Comparison of ENCODE assay signal across 12 cellular contexts in the genomic region with DNA sequence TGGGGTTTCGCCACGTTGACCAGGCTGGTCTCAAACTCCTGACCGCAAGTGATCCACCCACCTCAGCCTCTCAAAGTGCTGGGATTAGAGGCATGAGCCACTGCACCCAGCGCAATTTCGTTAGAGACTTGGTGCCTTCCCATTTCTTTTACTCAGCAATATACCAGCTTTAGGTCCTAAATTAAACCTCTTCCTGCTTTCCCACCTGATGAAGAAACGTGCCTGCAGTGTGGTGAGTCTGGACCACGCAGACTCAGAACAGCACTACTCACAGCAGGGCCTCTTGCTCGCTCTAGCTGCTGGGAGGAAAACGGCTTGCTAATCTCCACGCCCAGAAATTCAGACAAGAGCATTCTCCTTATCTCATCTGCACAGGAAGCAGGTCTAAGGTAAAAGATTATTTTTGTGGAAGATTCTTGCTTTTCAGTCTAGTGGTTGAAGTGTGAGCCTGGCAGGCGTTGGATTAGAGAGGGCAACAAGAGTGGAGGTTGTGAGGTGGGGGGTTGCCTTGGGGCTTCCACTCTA. TPM values are rescaled to one million over a fixed set of nuclear protein-coding genes. Genes with fewer than 3 reads are reported as not detected.
A peak's percentile ranks its signal among the peaks of the same experiment; 100 is the strongest.
DNase-seq lines count a peak whose midpoint lies in the region; ATAC-seq and TF ChIP-seq lines count a peak whose summit lies in the region.
"Had no signal": no experiment of that assay in that cellular context is flagged by ENCODE, and none has a peak within 500 bp of the region (broad histone marks: within the 10 kb centered on the region; RNA-seq: fewer than 3 reads in every experiment).

A gene (plus strand): TSS at position 248 of the 525 bp plus-strand sequence. CDS start 25,346 bp downstream, outside the sequence.

- H3K27ac Mint-ChIP-seq in activated CD4-positive, alpha-beta T cell treated with anti-CD3 and anti-CD28 coated beads for 36 hours = peak within 1 kb of the TSS; percentile 84

- CTCF ChIA-PET in activated CD4-positive, alpha-beta T cell treated with anti-CD3 and anti-CD28 coated beads for 36 hours (lab: Charles Lee) = interaction anchor here (0.7 to 1.4 kb wide), 3 partner anchors 8 to 32 kb away, joined by 3 read pairs; no protein-coding TSS in a partner anchor

- DNase-seq in KG1 (lab: John Stamatoyannopoulos, UW) = peak; percentile 92
- DNase-seq in activated CD4-positive, alpha-beta T cell treated with anti-CD3 and anti-CD28 coated beads for 36 hours = peak; percentile 66
- peak in 2 of 3 donors; percentile 5 to 14 for DNase-seq in effector memory CD4-positive, alpha-beta T cell
- peak; percentile 18 for DNase-seq in stimulated activated CD4-positive, alpha-beta T cell treated with anti-CD3 and anti-CD28 coated beads, Interleukin-4, amount 100 ng/mL, for 1 hour
- DNase-seq in DMS114 treated with DMSO at 0.1 percent for 48 hours (lab: John Stamatoyannopoulos, UW; ENCODE audit: unreplicated experiment) = no peak
- DNase-seq in BE2C = no peak
- no peak for DNase-seq in cerebellar cortex (ENCODE audit: low spot score)
- DNase-seq: adrenal gland, heart left ventricle had no signal

- no peaks in the 10 kb centered on the region for H3K9me3 Mint-ChIP-seq in activated CD4-positive, alpha-beta T cell treated with anti-CD3 and anti-CD28 coated beads for 36 hours (ENCODE audit: low read depth)

- POLR2A ChIA-PET in activated CD4-positive, alpha-beta T cell treated with anti-CD3 and anti-CD28 coated beads for 36 hours (lab: Charles Lee) = no interaction called here

- TF ChIP-seq CTCF in BE2C (IDR thresholded peaks at IDR 0.05; ENCODE audit: low read depth, low read length) = no peak

- intact Hi-C loops in activated CD4-positive, alpha-beta T cell treated with anti-CD3 and anti-CD28 coated beads for 36 hours (cut with DNase I, micrococcal nuclease) = no loop called here

- no peaks in the 10 kb centered on the region for H3K36me3 ChIP-seq in effector memory CD4-positive, alpha-beta T cell (ENCODE audit: control insufficient read depth, insufficient read depth, low read length)
- no peaks in the 10 kb centered on the region for H3K36me3 ChIP-seq in BE2C
- H3K36me3 ChIP-seq: adrenal gland, heart left ventricle, thoracic aorta had no signal

- peak within 1 kb of the TSS; percentile 20 for H3K4me3 ChIP-seq in effector memory CD4-positive, alpha-beta T cell (ENCODE audit: insufficient read depth, low read depth, low read length, poor library complexity, severe bottlenecking)
- H3K4me3 ChIP-seq in BE2C (ENCODE audit: low read depth, low read length) = no peak within 1 kb of the TSS
- H3K4me3 ChIP-seq: adrenal gland, thoracic aorta had no signal

- H3K27ac ChIP-seq in effector memory CD4-positive, alpha-beta T cell (ENCODE audit: insufficient read depth, low read length, poor library complexity, severe bottlenecking) = peak within 1 kb of the TSS; percentile 44
- H3K27ac ChIP-seq: parathyroid adenoma, thoracic aorta had no signal

- peak; percentile 94 for ATAC-seq in activated CD4-positive, alpha-beta T cell treated with anti-CD3 and anti-CD28 coated beads for 36 hours
- ATAC-seq in GM18873 (IDR thresholded peaks at IDR 0.05; ENCODE audit: low FRiP score, unreplicated experiment) = no peak

- H3K9me3 ChIP-seq in effector memory CD4-positive, alpha-beta T cell (ENCODE audit: control insufficient read depth, low read length) = no peaks in the 10 kb centered on the region
- no peaks in the 10 kb centered on the region for H3K9me3 ChIP-seq in BE2C
- H3K9me3 ChIP-seq: adrenal gland, thoracic aorta had no signal

- H3K27me3 Mint-ChIP-seq in activated CD4-positive, alpha-beta T cell treated with anti-CD3 and anti-CD28 coated beads for 36 hours = no peaks in the 10 kb centered on the region

- peak within 1 kb of the TSS; percentile 48 for H3K4me3 Mint-ChIP-seq in activated CD4-positive, alpha-beta T cell treated with anti-CD3 and anti-CD28 coated beads for 36 hours

- no peaks in the 10 kb centered on the region for H3K27me3 ChIP-seq in effector memory CD4-positive, alpha-beta T cell (replicated peaks; ENCODE audit: control insufficient read depth, insufficient read depth, low read length, poor library complexity, severe bottlenecking)
- peaks cover 5% of the 10 kb centered on the region; the same call in 1 of the 2 replicates for H3K27me3 ChIP-seq in BE2C
- H3K27me3 ChIP-seq: adrenal gland, heart left ventricle had no signal

- no peaks in the 10 kb centered on the region for H3K36me3 Mint-ChIP-seq in activated CD4-positive, alpha-beta T cell treated with anti-CD3 and anti-CD28 coated beads for 36 hours (ENCODE audit: low read depth)

- H3K4me1 Mint-ChIP-seq in activated CD4-positive, alpha-beta T cell treated with anti-CD3 and anti-CD28 coated beads for 36 hours = peaks cover 23% of the 10 kb centered on the region

- peaks cover 27% of the 10 kb centered on the region for H3K4me1 ChIP-seq in effector memory CD4-positive, alpha-beta T cell (ENCODE audit: control insufficient read depth, insufficient read depth, low read length, poor library complexity, severe bottlenecking)
- H3K4me1 ChIP-seq in BE2C = no peaks in the 10 kb centered on the region
- H3K4me1 ChIP-seq: parathyroid adenoma had no signal

RNA-seq across cellular contexts. Expression of the gene that starts here (rescaled TPM):
- 1 to 10 TPM; 1.3 to 2.1 TPM for total RNA-seq in activated CD4-positive, alpha-beta T cell treated with anti-CD3 and anti-CD28 coated beads for 36 hours
- polyA plus RNA-seq in BE2C (2012; ENCODE audit: insufficient read depth, insufficient read length, low read depth) = not detected
- total RNA-seq: thoracic aorta had no signal
- polyA plus RNA-seq: heart left ventricle had no signal

Comparison
In these comparisons a context has a peak if more than half of its experiments do, and no peak if none do; other contexts are left out.
1. DNase-seq: peak in KG1 (single experiment), activated CD4-positive, alpha-beta T cell treated with anti-CD3 and anti-CD28 coated beads for 36 hours (single experiment), effector memory CD4-positive, alpha-beta T cell (2 of 3) and stimulated activated CD4-positive, alpha-beta T cell treated with anti-CD3 and anti-CD28 coated beads, Interleukin-4, amount 100 ng/mL, for 1 hour (single experiment); none in DMS114 treated with DMSO at 0.1 percent for 48 hours (single experiment), BE2C (single experiment) and cerebellar cortex (single experiment).